Comparison of ENCODE assay signal across 12 cellular contexts in the genomic region with DNA sequence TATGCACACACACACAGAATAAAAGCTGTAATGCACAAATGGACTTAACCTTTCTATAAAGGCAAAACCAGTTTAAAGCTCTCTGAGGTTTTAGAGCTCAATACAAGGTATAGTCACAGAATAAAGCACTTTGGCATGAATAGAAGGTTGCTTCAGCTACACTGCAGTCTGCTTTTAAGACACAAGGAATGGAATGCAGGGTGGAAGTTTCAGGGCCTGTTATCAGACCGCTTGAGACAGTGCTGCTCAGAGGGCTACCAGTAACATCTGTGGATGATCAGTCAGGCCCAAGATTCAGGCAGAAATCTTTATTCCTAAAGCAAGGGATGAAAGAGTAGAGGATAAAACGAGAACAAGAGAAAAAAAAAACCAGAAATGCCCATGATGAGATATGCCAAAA. TPM values are rescaled to one million over a fixed set of nuclear protein-coding genes. Genes with fewer than 3 reads are reported as not detected.
A peak's percentile ranks its signal among the peaks of the same experiment; 100 is the strongest.
DNase-seq lines count a peak whose midpoint lies in the region; ATAC-seq and TF ChIP-seq lines count a peak whose summit lies in the region.
"Had no signal": no experiment of that assay in that cellular context is flagged by ENCODE, and none has a peak within 500 bp of the region (broad histone marks: within the 10 kb centered on the region; RNA-seq: fewer than 3 reads in every experiment).

No MANE protein-coding gene starts in this region.

- no TSS peak for BruUV-seq in PC-3 (replicated peaks; lab: Mats Ljungman, UMichigan)

- no peak for ATAC-seq in CD8-positive, alpha-beta T cell
- no peak for ATAC-seq in activated naive CD8-positive, alpha-beta T cell treated with anti-CD3 and anti-CD28 coated beads, Interleukin-2, amount 10 ng/mL, durations not matched to agents 7 days and 5 days (ENCODE audit: low read depth)
- ATAC-seq in PC-3 = no peak
- ATAC-seq in GM18505 (IDR thresholded peaks at IDR 0.05; ENCODE audit: unreplicated experiment) = no peak

- H3K18ac ChIP-seq in mesenchymal stem cell (ENCODE audit: low read depth in 1 of 2, low read length in 2 of 2) (no peak overlapping the region), trophoblast cell (ENCODE audit: low read length) (no peak overlapping the region)

- peaks cover 83% of the 10 kb centered on the region for H3K4me1 Mint-ChIP-seq in CD8-positive, alpha-beta T cell (ENCODE audit: low read depth)
- H3K4me1 Mint-ChIP-seq in activated naive CD8-positive, alpha-beta T cell treated with anti-CD3 and anti-CD28 coated beads, Interleukin-2, amount 10 ng/mL, durations not matched to agents 7 days and 5 days = peaks cover 40% of the 10 kb centered on the region

- no peak overlapping the region for H3K23ac ChIP-seq in mesenchymal stem cell (ENCODE audit: low read length in 2 of 2)
- H3K23ac ChIP-seq in trophoblast cell (ENCODE audit: low read length) = no peak overlapping the region

- no peak overlapping the region for H3K14ac ChIP-seq in mesenchymal stem cell (ENCODE audit: low read length in 2 of 2)
- no peak overlapping the region for H3K14ac ChIP-seq in trophoblast cell (ENCODE audit: low read length)

- H3K27me3 Mint-ChIP-seq in CD8-positive, alpha-beta T cell (ENCODE audit: low read depth) = no peaks in the 10 kb centered on the region
- no peaks in the 10 kb centered on the region for H3K27me3 Mint-ChIP-seq in activated naive CD8-positive, alpha-beta T cell treated with anti-CD3 and anti-CD28 coated beads, Interleukin-2, amount 10 ng/mL, durations not matched to agents 7 days and 5 days

- no peak overlapping the region for H3K4me2 ChIP-seq in mesenchymal stem cell (ENCODE audit: low read length, poor library complexity, severe bottlenecking)
- no peak overlapping the region for H3K4me2 ChIP-seq in PC-3 (ENCODE audit: low read length)
- no peak overlapping the region for H3K4me2 ChIP-seq in trophoblast cell (ENCODE audit: low read length)

- CTCF ChIA-PET in CD8-positive, alpha-beta T cell (lab: Charles Lee) = interaction anchor here (0.7 kb wide), 1 partner anchor 105 kb away, joined by 3 read pairs; no protein-coding TSS in a partner anchor
- CTCF ChIA-PET in PC-3 (lab: Charles Lee) = no interaction called here

- intact Hi-C loops in CD8-positive, alpha-beta T cell (cut with DNase I, micrococcal nuclease) = loop anchor here in 1 of 2 experiments (5.0 kb wide), 1 partner anchor 188 kb away; no protein-coding TSS in a partner anchor
- intact Hi-C loops in PC-3 (cut with micrococcal nuclease) = no loop called here
- intact Hi-C loops in ovary (cut with DNase I) = no loop called here

- H3K4ac ChIP-seq in mesenchymal stem cell (ENCODE audit: low read depth in 1 of 2, low read length in 2 of 2) (no peak overlapping the region), trophoblast cell (ENCODE audit: low read depth, low read length) (no peak overlapping the region)

- no peak overlapping the region for H4K12ac ChIP-seq in trophoblast cell (ENCODE audit: low read depth, low read length)

- 73% methylated on average over 2 of the region's 2 CpGs for WGBS in mesenchymal stem cell
- no CpG with 5 or more reads among the region's 2 CpGs for WGBS in trophoblast cell (ENCODE audit: extremely low coverage, insufficient coverage, insufficient read length)
- WGBS in ovary, 3 donors = 8 to 18% (median 15%) methylated on average over 2 of the region's 2 CpGs

- H3K36me3 ChIP-seq in ACC112 (ENCODE audit: insufficient read depth, low read length) = peaks cover 73% of the 10 kb centered on the region
- peaks cover 57% of the 10 kb centered on the region for H3K36me3 ChIP-seq in CD8-positive, alpha-beta T cell (ENCODE audit: insufficient read depth, low read length)
- H3K36me3 ChIP-seq in mesenchymal stem cell (ENCODE audit: control insufficient read depth in 1 of 2, insufficient read depth in 2 of 2, low read depth in 1 of 2, low read length in 2 of 2) = peaks cover 15 to 95% of the 10 kb centered on the region in 2 experiments
- H3K36me3 ChIP-seq in PC-3 (ENCODE audit: low read depth, low read length) = peaks cover 89% of the 10 kb centered on the region
- H3K36me3 ChIP-seq in trophoblast cell (ENCODE audit: control insufficient read depth in 1 of 2, insufficient read depth in 2 of 2, low read length in 2 of 2) = no peaks in the 10 kb centered on the region
- no peaks in the 10 kb centered on the region for H3K36me3 ChIP-seq in ovary

- no peak for TF ChIP-seq POLR2A in GM18505 (IDR thresholded peaks at IDR 0.05; ENCODE audit: borderline replicate concordance, extremely low read depth, insufficient read depth, insufficient read length)
- no peak for TF ChIP-seq POLR2A in ovary (IDR thresholded peaks at IDR 0.05)

- POLR2A ChIA-PET in CD8-positive, alpha-beta T cell (lab: Charles Lee) = interaction anchor here (0.6 to 1.7 kb wide), 2 partner anchors 8 to 19 kb away, joined by 3 to 5 read pairs; no protein-coding TSS in a partner anchor
- POLR2A ChIA-PET in activated naive CD8-positive, alpha-beta T cell treated with anti-CD3 and anti-CD28 coated beads, Interleukin-2, amount 10 ng/mL, durations not matched to agents 7 days and 5 days (lab: Charles Lee) = no interaction called here
- POLR2A ChIA-PET in PC-3 (lab: Charles Lee; ENCODE audit: unreplicated experiment) = no interaction called here

- DNase-seq in CD8-positive, alpha-beta T cell = no peak
- DNase-seq in activated naive CD8-positive, alpha-beta T cell treated with anti-CD3 and anti-CD28 coated beads, Interleukin-2, amount 10 ng/mL, durations not matched to agents 7 days and 5 days = no peak
- DNase-seq in mesenchymal stem cell (peak; percentile 44), PC-3 (no peak), trophoblast cell (no peak), ovary (no peak)
- DNase-seq: activated CD8-positive, alpha-beta memory T cell treated with anti-CD3 and anti-CD28 coated beads for 24 hours; NCI-H1105; stimulated activated CD8-positive, alpha-beta memory T cell treated with anti-CD3 and anti-CD28 coated beads, Interleukin-4, amount 100 ng/mL, for 48 hours had no signal

- peaks cover 19% of the 10 kb centered on the region for H3K4me1 ChIP-seq in ACC112 (ENCODE audit: control insufficient read depth, insufficient read depth, low read length, unreplicated experiment)
- H3K4me1 ChIP-seq in CD8-positive, alpha-beta T cell (ENCODE audit: insufficient read depth, low read length) = peaks cover 57% of the 10 kb centered on the region
- H3K4me1 ChIP-seq in mesenchymal stem cell (ENCODE audit: control insufficient read depth, insufficient read depth, low read depth, low read length) = peaks cover 2% of the 10 kb centered on the region
- H3K4me1 ChIP-seq in PC-3 (ENCODE audit: insufficient read depth, low read length) = peaks cover 12% of the 10 kb centered on the region
- H3K4me1 ChIP-seq in trophoblast cell (ENCODE audit: control insufficient read depth in 1 of 2, insufficient read depth in 2 of 2, low read length in 2 of 2) = no peaks in the 10 kb centered on the region
- peaks cover 6% of the 10 kb centered on the region for H3K4me1 ChIP-seq in ovary (ENCODE audit: insufficient read depth)

- H2AFZ ChIP-seq in ACC112 (ENCODE audit: low read length, unreplicated experiment) = no peak overlapping the region
- no peak overlapping the region for H2AFZ ChIP-seq in mesenchymal stem cell (ENCODE audit: low read depth, low read length)
- no peak overlapping the region for H2AFZ ChIP-seq in PC-3 (ENCODE audit: low read length)
- H2AFZ ChIP-seq in trophoblast cell (ENCODE audit: insufficient read depth, low read length, poor library complexity) = no peak overlapping the region

- no peak overlapping the region for H4K8ac ChIP-seq in mesenchymal stem cell (ENCODE audit: low read length)
- H4K8ac ChIP-seq in trophoblast cell (ENCODE audit: low read depth, low read length) = no peak overlapping the region

- no peak for TF ChIP-seq EP300 in ovary (IDR thresholded peaks at IDR 0.05)

- H3K27ac Mint-ChIP-seq in CD8-positive, alpha-beta T cell = peak overlapping the region; percentile 90
- H3K27ac Mint-ChIP-seq in activated naive CD8-positive, alpha-beta T cell treated with anti-CD3 and anti-CD28 coated beads, Interleukin-2, amount 10 ng/mL, durations not matched to agents 7 days and 5 days = peak overlapping the region; percentile 35

- no peak overlapping the region for H3K4me3 Mint-ChIP-seq in CD8-positive, alpha-beta T cell
- H3K4me3 Mint-ChIP-seq in activated naive CD8-positive, alpha-beta T cell treated with anti-CD3 and anti-CD28 coated beads, Interleukin-2, amount 10 ng/mL, durations not matched to agents 7 days and 5 days = no peak overlapping the region

- no peaks in the 10 kb centered on the region for H3F3A ChIP-seq in PC-3 (ENCODE audit: low read length, unreplicated experiment)

- H3K79me2 ChIP-seq in ACC112 (ENCODE audit: control insufficient read depth, insufficient read depth, low read length, unreplicated experiment) (peaks cover 70% of the 10 kb centered on the region), PC-3 (ENCODE audit: low read length) (peaks cover 53% of the 10 kb centered on the region), trophoblast cell (ENCODE audit: control insufficient read depth, insufficient read depth, low read length, poor library complexity) (no peaks in the 10 kb centered on the region)

- H3K9ac ChIP-seq in mesenchymal stem cell (ENCODE audit: low read length) (peak overlapping the region; percentile 65), PC-3 (ENCODE audit: low read length) (no peak overlapping the region), trophoblast cell (ENCODE audit: low read length) (no peak overlapping the region)
- H3K9ac ChIP-seq: BLaER1 treated with 17β-estradiol and CSF1 and Interleukin-3, amounts not matched to agents 10 nM and 100 nM had no signal

- H3K27me3 ChIP-seq in ACC112 (ENCODE audit: insufficient read depth, low read length) = no peaks in the 10 kb centered on the region
- H3K27me3 ChIP-seq in CD8-positive, alpha-beta T cell (ENCODE audit: insufficient read depth, low read length) = no peaks in the 10 kb centered on the region
- no peaks in the 10 kb centered on the region for H3K27me3 ChIP-seq in mesenchymal stem cell (ENCODE audit: control insufficient read depth in 1 of 2, insufficient read depth in 1 of 2, low read length in 2 of 2)
- no peaks in the 10 kb centered on the region for H3K27me3 ChIP-seq in PC-3 (ENCODE audit: low read length)
- H3K27me3 ChIP-seq in trophoblast cell (ENCODE audit: insufficient read depth, low read length) = no peaks in the 10 kb centered on the region
- no peaks in the 10 kb centered on the region for H3K27me3 ChIP-seq in ovary
- H3K27me3 ChIP-seq: BLaER1 treated with 17β-estradiol and CSF1 and Interleukin-3, amounts not matched to agents 10 nM and 100 nM had no signal

- H3K9me2 ChIP-seq in PC-3 (replicated peaks; ENCODE audit: low read length) = no peaks in the 10 kb centered on the region

- peaks cover 8% of the 10 kb centered on the region for H3K79me1 ChIP-seq in mesenchymal stem cell (replicated peaks; ENCODE audit: low read length, poor library complexity, severe bottlenecking)
- H3K79me1 ChIP-seq in trophoblast cell (ENCODE audit: low read length) = no peaks in the 10 kb centered on the region

- H3K36me3 Mint-ChIP-seq in CD8-positive, alpha-beta T cell = peaks cover 94% of the 10 kb centered on the region
- peaks cover 77% of the 10 kb centered on the region for H3K36me3 Mint-ChIP-seq in activated naive CD8-positive, alpha-beta T cell treated with anti-CD3 and anti-CD28 coated beads, Interleukin-2, amount 10 ng/mL, durations not matched to agents 7 days and 5 days

- H3K27ac ChIP-seq in ACC112 (ENCODE audit: low read depth, low read length) (peak overlapping the region; percentile 2; the same call in 1 of the 2 replicates), mesenchymal stem cell (ENCODE audit: low read length, poor library complexity, severe bottlenecking) (peak overlapping the region; percentile 10), PC-3 (ENCODE audit: low read length) (no peak overlapping the region), trophoblast cell (ENCODE audit: low read depth, low read length) (no peak overlapping the region), ovary (no peak overlapping the region)
- no peak overlapping the region for H3K27ac ChIP-seq in CD8-positive, alpha-beta T cell (ENCODE audit: low read depth, low read length)

- no peak overlapping the region for H2AK5ac ChIP-seq in mesenchymal stem cell (ENCODE audit: low read length, severe bottlenecking)
- no peak overlapping the region for H2AK5ac ChIP-seq in trophoblast cell (ENCODE audit: low read length)

- no peaks in the 10 kb centered on the region for H3K9me3 ChIP-seq in CD8-positive, alpha-beta T cell (ENCODE audit: low read length)
- no peaks in the 10 kb centered on the region for H3K9me3 ChIP-seq in mesenchymal stem cell (ENCODE audit: control insufficient read depth, low read length)
- H3K9me3 ChIP-seq in PC-3 (ENCODE audit: low read length) = no peaks in the 10 kb centered on the region
- H3K9me3 ChIP-seq in trophoblast cell (ENCODE audit: insufficient read depth, low read depth, low read length) = no peaks in the 10 kb centered on the region
- H3K9me3 ChIP-seq in ovary = no peaks in the 10 kb centered on the region
- H3K9me3 ChIP-seq: BLaER1 treated with 17β-estradiol and CSF1 and Interleukin-3, amounts not matched to agents 10 nM and 100 nM had no signal

- H4K91ac ChIP-seq in mesenchymal stem cell (ENCODE audit: low read length) (no peak overlapping the region), trophoblast cell (ENCODE audit: low read depth, low read length) (no peak overlapping the region)

- H3K4me3 ChIP-seq in ACC112 (ENCODE audit: low read depth, low read length) (no peak overlapping the region), mesenchymal stem cell (ENCODE audit: insufficient read depth in 1 of 2, low read depth in 1 of 2, low read length in 2 of 2) (no peak overlapping the region), PC-3 (ENCODE audit: low read length) (no peak overlapping the region), trophoblast cell (ENCODE audit: low read depth, low read length) (no peak overlapping the region), ovary (no peak overlapping the region)
- H3K4me3 ChIP-seq in CD8-positive, alpha-beta T cell (ENCODE audit: low read depth, low read length) = no peak overlapping the region
- H3K4me3 ChIP-seq: BLaER1 treated with 17β-estradiol and CSF1 and Interleukin-3, amounts not matched to agents 10 nM and 100 nM had no signal

- H2BK12ac ChIP-seq in mesenchymal stem cell (ENCODE audit: low read length in 2 of 2) (no peak overlapping the region), trophoblast cell (ENCODE audit: low read length) (no peak overlapping the region)

- H2BK5ac ChIP-seq in mesenchymal stem cell (ENCODE audit: low read depth, low read length, poor library complexity, severe bottlenecking) (no peak overlapping the region), trophoblast cell (ENCODE audit: low read depth, low read length, poor library complexity) (no peak overlapping the region)

- H4K20me1 ChIP-seq in PC-3 (ENCODE audit: low read length) = peaks cover 1% of the 10 kb centered on the region; the same call in 1 of the 2 replicates

- no peak overlapping the region for H2BK120ac ChIP-seq in mesenchymal stem cell (ENCODE audit: low read depth, low read length)
- no peak overlapping the region for H2BK120ac ChIP-seq in trophoblast cell (ENCODE audit: insufficient read depth, low read length, poor library complexity)

- H3K9me3 Mint-ChIP-seq in CD8-positive, alpha-beta T cell = no peaks in the 10 kb centered on the region
- H3K9me3 Mint-ChIP-seq in activated naive CD8-positive, alpha-beta T cell treated with anti-CD3 and anti-CD28 coated beads, Interleukin-2, amount 10 ng/mL, durations not matched to agents 7 days and 5 days = no peaks in the 10 kb centered on the region

- no peak overlapping the region for H2BK15ac ChIP-seq in mesenchymal stem cell (ENCODE audit: low read depth, poor library complexity, severe bottlenecking)

- no peak for TF ChIP-seq CTCF in CD8-positive, alpha-beta T cell (IDR thresholded peaks at IDR 0.05)
- TF ChIP-seq CTCF in PC-3 (conservative IDR thresholded peaks at IDR 0.05; ENCODE audit: low read depth, low read length) = no peak
- TF ChIP-seq CTCF in ovary (IDR thresholded peaks at IDR 0.05) = no peak

RNA-seq across cellular contexts. Expression of a gene that starts 46.7 kb away (rescaled TPM):
- 1,000 to 10,000 TPM; 1,070 to 1,104 TPM for total RNA-seq in CD8-positive, alpha-beta T cell
- 100 to 1,000 TPM; 551 to 555 TPM for total RNA-seq in activated naive CD8-positive, alpha-beta T cell treated with anti-CD3 and anti-CD28 coated beads, Interleukin-2, amount 10 ng/mL, durations not matched to agents 7 days and 5 days
- 1,373 TPM for polyA plus RNA-seq in mesenchymal stem cell (2013, experiment 1 of 2)
- 1,315 TPM for polyA plus RNA-seq in mesenchymal stem cell (2013, experiment 2 of 2)
- total RNA-seq in PC-3 (2014; rRNA removed) (181 and 241 TPM in 2 replicates), ovary (10 to 100 TPM; 16.5 to 62.1 (median 26.0) TPM)
- 15.1 and 16.7 TPM in 2 replicates for polyA plus RNA-seq in trophoblast cell (2013)
- 100 to 1,000 TPM in 1 of 2 donors, 1 to 10 TPM in 1; 8.3 to 330 TPM for polyA plus RNA-seq in ovary

Comparison
In these comparisons a context has a peak if more than half of its experiments do, and no peak if none do; other contexts are left out.
1. H3K27ac ChIP-seq: peak in ACC112 (single experiment) and mesenchymal stem cell (single experiment); none in CD8-positive, alpha-beta T cell (single experiment), PC-3 (single experiment), trophoblast cell (single experiment) and ovary (0 of 2).